2 cellular contexts compared by ENCODE assay signal in genomic region chr4:1008840-1009646, GRCh38.
TF ChIP-seq lines count a peak whose summit lies in the region.

No MANE protein-coding gene starts in this region.

TF ChIP-seq in H1, 55 proteins besides CTCF, POLR2A, EP300 and RAD21:
- TF ChIP-seq POU5F1 (IDR thresholded peaks at IDR 0.05; ENCODE audit: low read depth, low read length) (no peak), CREB1 (IDR thresholded peaks at IDR 0.05) (no peak), MAX (IDR thresholded peaks at IDR 0.05) (peak; percentile 18; the same call in 1 of the 2 replicates), TAF1 (IDR thresholded peaks at IDR 0.05; ENCODE audit: low read depth, low read length) (no peak), RBBP5 (IDR thresholded peaks at IDR 0.05; ENCODE audit: borderline replicate concordance, low read depth, low read length) (no peak), YY1 (IDR thresholded peaks at IDR 0.05; ENCODE audit: low read depth, low read length) (no peak), GABPA (IDR thresholded peaks at IDR 0.05; ENCODE audit: borderline replicate concordance, insufficient read depth, low read length) (no peak), GTF2F1 (IDR thresholded peaks at IDR 0.05; ENCODE audit: borderline replicate concordance, low read depth, low read length) (no peak), SIN3A (conservative IDR thresholded peaks at IDR 0.05 in 1 of 2, IDR thresholded peaks at IDR 0.05 in 1 of 2; ENCODE audit: low read depth in 1 of 2, low read length in 2 of 2) (0 out of 4 replicates have a peak, but pooled peaks of 1 of the 2 experiments have one; percentile 23), USF2 (IDR thresholded peaks at IDR 0.05; ENCODE audit: low read length) (no peak), BRCA1 (IDR thresholded peaks at IDR 0.05; ENCODE audit: low read depth, low read length) (no peak), JUN (IDR thresholded peaks at IDR 0.05; ENCODE audit: low read depth, low read length) (no peak), EGR1 (IDR thresholded peaks at IDR 0.05; ENCODE audit: borderline replicate concordance, low read depth, low read length) (no peak), CTBP2 (IDR thresholded peaks at IDR 0.05; ENCODE audit: borderline replicate concordance, insufficient read depth, insufficient read length, low read length) (no peak), KDM4A (IDR thresholded peaks at IDR 0.05; ENCODE audit: low read depth, low read length, severe bottlenecking) (peak; percentile 62), TEAD4 (IDR thresholded peaks at IDR 0.05; ENCODE audit: low read depth, low read length) (no peak), CBX8 (IDR thresholded peaks at IDR 0.05; ENCODE audit: borderline replicate concordance, low read depth, low read length) (no peak)
- TF ChIP-seq, protein P1, sequence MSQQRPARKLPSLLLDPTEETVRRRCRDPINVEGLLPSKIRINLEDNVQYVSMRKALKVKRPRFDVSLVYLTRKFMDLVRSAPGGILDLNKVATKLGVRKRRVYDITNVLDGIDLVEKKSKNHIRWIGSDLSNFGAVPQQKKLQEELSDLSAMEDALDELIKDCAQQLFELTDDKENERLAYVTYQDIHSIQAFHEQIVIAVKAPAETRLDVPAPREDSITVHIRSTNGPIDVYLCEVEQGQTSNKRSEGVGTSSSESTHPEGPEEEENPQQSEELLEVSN (IDR thresholded peaks at IDR 0.05): 0 out of 2 replicates have a peak, but pooled peaks have one; percentile 10

TF ChIP-seq in neural cell, 6 proteins besides CTCF, POLR2A, EP300 and RAD21:
- TF ChIP-seq REST (IDR thresholded peaks at IDR 0.05; ENCODE audit: borderline replicate concordance) (no peak), MXI1 (conservative IDR thresholded peaks at IDR 0.05; ENCODE audit: poor library complexity, severe bottlenecking) (peak; percentile 15), TAF1 (IDR thresholded peaks at IDR 0.05; ENCODE audit: low read depth) (no peak), SMC3 (conservative IDR thresholded peaks at IDR 0.05; ENCODE audit: poor library complexity) (no peak), EZH2 (IDR thresholded peaks at IDR 0.05; ENCODE audit: borderline replicate concordance, insufficient read depth, low read length, poor library complexity, severe bottlenecking) (no peak), POLR2AphosphoS5 (IDR thresholded peaks at IDR 0.05) (no peak)
